In the genomic region with DNA sequence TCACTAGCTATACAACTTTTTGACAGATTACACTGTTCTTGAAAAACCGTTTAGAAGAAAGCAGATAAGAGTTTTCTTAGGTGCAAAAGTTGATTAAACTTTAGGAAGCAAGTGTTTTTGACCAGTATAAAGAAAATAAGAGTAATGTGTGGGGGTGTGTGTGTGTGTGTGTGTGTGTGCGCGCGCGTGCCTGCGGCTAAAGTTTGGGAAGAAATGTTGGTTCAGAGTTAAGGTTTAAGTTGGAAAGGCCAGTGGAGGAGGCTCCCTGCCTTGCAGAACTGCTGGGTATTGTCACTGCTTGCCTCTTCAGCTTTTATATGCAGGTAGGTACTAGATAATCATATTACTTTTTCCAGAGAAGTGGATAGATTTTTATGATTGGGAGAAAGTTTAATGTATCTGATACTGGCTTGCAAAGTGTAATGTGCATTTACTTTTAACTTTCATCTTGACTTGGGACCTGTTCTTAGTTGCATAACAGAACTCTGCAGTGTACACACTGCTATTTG, we compare ENCODE assay signal across 8 cellular contexts. TPM values are rescaled to one million over a fixed set of nuclear protein-coding genes. Genes with fewer than 3 reads are reported as not detected.
DNase-seq lines count a peak whose midpoint lies in the region; ATAC-seq and TF ChIP-seq lines count a peak whose summit lies in the region.

No MANE protein-coding gene starts in this region.

- 4 to 15% methylated on average over 6 of the region's 6 CpGs for WGBS in heart right ventricle, 2 donors
- 3% methylated on average over 6 of the region's 6 CpGs for WGBS in aorta, 2 donors

- H3K27me3 ChIP-seq in heart right ventricle = no peaks in the 10 kb centered on the region
- no peaks in the 10 kb centered on the region for H3K27me3 ChIP-seq in aorta (ENCODE audit: control insufficient read depth in 1 of 2, insufficient read depth in 2 of 2, low read length in 1 of 2)

- DNase-seq in heart right ventricle (no peak), Right ventricle myocardium inferior (ENCODE audit: missing footprints) (no peak), astrocyte of the spinal cord (ENCODE audit: low read depth, low spot score) (peak; percentile 37), mesothelial cell of epicardium (ENCODE audit: low spot score in 2 of 2, unreplicated experiment in 2 of 2) (no peak), aorta (no peak), DMS79 treated with DMSO at 0.1 percent for 48 hours (lab: John Stamatoyannopoulos, UW) (no peak), NCI-H2029 (lab: John Stamatoyannopoulos, UW) (no peak), NCI-H82 treated with DMSO at 0.1 percent for 48 hours (lab: John Stamatoyannopoulos, UW; ENCODE audit: unreplicated experiment) (no peak)

- H3K36me3 Mint-ChIP-seq in mesothelial cell of epicardium = no peaks in the 10 kb centered on the region

- H3K4me3 ChIP-seq in heart right ventricle (peak overlapping the region; percentile 80 to 99 (median 96)), astrocyte of the spinal cord (ENCODE audit: low read depth, low read length) (peak overlapping the region; percentile 89), aorta (ENCODE audit: low read length in 2 of 2) (peak overlapping the region; percentile 93 to 97)

- peak overlapping the region; percentile 82 for H3K4me3 Mint-ChIP-seq in mesothelial cell of epicardium

- in situ Hi-C loops in astrocyte of the spinal cord (cut with HindIII; ENCODE audit: low sequenced_read_pairs) = no loop called here

- H3K9me3 Mint-ChIP-seq in mesothelial cell of epicardium = no peaks in the 10 kb centered on the region

- H3K27ac Mint-ChIP-seq in mesothelial cell of epicardium = no peak overlapping the region

- peaks cover 2 to 61% (median 47%) of the 10 kb centered on the region in 9 donors for H3K4me1 ChIP-seq in heart right ventricle
- H3K4me1 ChIP-seq in aorta (ENCODE audit: control insufficient read depth in 1 of 2, insufficient read depth in 2 of 2, low read length in 2 of 2) = peaks cover 1 to 5% of the 10 kb centered on the region in 2 donors

- peaks cover 0 to 14% (median 0%) of the 10 kb centered on the region in 9 donors for H3K36me3 ChIP-seq in heart right ventricle
- peaks cover 0 to 2% of the 10 kb centered on the region in 2 donors for H3K36me3 ChIP-seq in aorta (ENCODE audit: control insufficient read depth in 1 of 2, insufficient read depth in 2 of 2, low read length in 1 of 2)

- H3K27me3 Mint-ChIP-seq in mesothelial cell of epicardium (ENCODE audit: low read depth) = no peaks in the 10 kb centered on the region

- H3K27ac ChIP-seq in heart right ventricle = peak overlapping the region in 9 of 10 donors; percentile 97 to 100 (median 99)
- peak overlapping the region in 1 of 2 donors; percentile 29 for H3K27ac ChIP-seq in aorta (ENCODE audit: low read depth in 1 of 2, low read length in 2 of 2)

- intact Hi-C loops in heart right ventricle (cut with DNase I) = loop anchor here in 6 of 10 donors (2.0 to 10.0 kb wide), 8 partner anchors 21 to 723 kb away; no protein-coding TSS in a partner anchor
- intact Hi-C loops in Right ventricle myocardium inferior (cut with DNase I) = loop anchor here (2.0 to 10.0 kb wide), 7 partner anchors 35 to 973 kb away; no protein-coding TSS in a partner anchor
- intact Hi-C loops in aorta (cut with DNase I) = loop anchor here in 1 of 2 donors (5.0 kb wide), 2 partner anchors 35 to 50 kb away; no protein-coding TSS in a partner anchor

- peaks cover 39% of the 10 kb centered on the region for H3K4me1 Mint-ChIP-seq in mesothelial cell of epicardium

- ATAC-seq in heart right ventricle (no peak), Right ventricle myocardium inferior (no peak), aorta (ENCODE audit: low FRiP score) (no peak)

- peaks cover 0 to 13% (median 6%) of the 10 kb centered on the region in 11 donors for H3K9me3 ChIP-seq in heart right ventricle
- no peaks in the 10 kb centered on the region for H3K9me3 ChIP-seq in aorta (ENCODE audit: control insufficient read depth, low read length)

- TF ChIP-seq CTCF in heart right ventricle (IDR thresholded peaks at IDR 0.05) = no peak
- TF ChIP-seq CTCF in astrocyte of the spinal cord (IDR thresholded peaks at IDR 0.05; ENCODE audit: low read depth, low read length) = no peak
- no peak for TF ChIP-seq CTCF in mesothelial cell of epicardium (IDR thresholded peaks at IDR 0.05; ENCODE audit: unreplicated experiment)

RNA-seq across cellular contexts. Expression of gene PIK3R1, which starts 2.0 kb away (rescaled TPM):
- total RNA-seq in heart right ventricle (100 to 1,000 TPM in 8 of 10 donors, 10 to 100 TPM in 2; 45.6 to 269 (median 148) TPM), Right ventricle myocardium inferior (113 TPM), mesothelial cell of epicardium (77.3 to 80.4 TPM (median 79.0 TPM) in 3 replicates), aorta (100 to 1,000 TPM in 1 of 2 donors, 10 to 100 TPM in 1; 63.4 to 132 TPM)
- polyA plus RNA-seq in heart right ventricle (10 to 100 TPM; 12.2 to 22.3 TPM), aorta (10 to 100 TPM; 12.3 to 23.2 TPM)
